Comparison of ENCODE assay signal across 29 cellular contexts in genomic region chr5:109168151-109168550, GRCh38.
"Had no signal": no experiment of that assay in that cellular context is flagged by ENCODE, and none has a peak within 500 bp of the region (broad histone marks: within the 10 kb centered on the region; RNA-seq: fewer than 3 reads in every experiment).

No MANE protein-coding gene starts in this region.

- H3K4me1 ChIP-seq: ascending aorta, breast epithelium, colonic mucosa had no signal

- H3K36me3 Mint-ChIP-seq: activated naive CD4-positive, alpha-beta T cell treated with anti-CD3 and anti-CD28 coated beads, Interleukin-2, amount 10 ng/mL, durations not matched to agents 7 days and 5 days; activated naive CD4-positive, alpha-beta T cell treated with anti-CD3 and anti-CD28 coated beads, Interleukin-2, amount 50 U/mL, for 72 hours; activated naive CD8-positive, alpha-beta T cell treated with anti-CD3 and anti-CD28 coated beads, Interleukin-2, amount 10 ng/mL, durations not matched to agents 7 days and 5 days had no signal

- DNase-seq: activated CD4-positive, alpha-beta memory T cell treated with anti-CD3 and anti-CD28 coated beads, Interleukin-2, amount 10 ng/mL, durations not matched to agents 7 days and 5 days; activated CD4-positive, alpha-beta T cell treated with anti-CD3 and anti-CD28 coated beads for 1 hour; activated CD4-positive, alpha-beta T cell treated with anti-CD3 and anti-CD28 coated beads for 4 hours; activated CD4-positive, alpha-beta T cell treated with anti-CD3 and anti-CD28 coated beads, Interleukin-2, amount 10 ng/mL, durations not matched to agents 7 days and 5 days; activated CD4-positive, alpha-beta T cell treated with anti-CD3 and anti-CD28 coated beads, Interleukin-2, amount 50 U/mL, for 4 hours; activated CD8-positive, alpha-beta memory T cell treated with anti-CD3 and anti-CD28 coated beads, Interleukin-2, amount 50 U/mL, for 48 hours; activated gamma-delta T cell; activated naive CD4-positive, alpha-beta T cell; activated naive CD4-positive, alpha-beta T cell treated with anti-CD3 and anti-CD28 coated beads, Interleukin-2, amount 10 ng/mL, durations not matched to agents 7 days and 5 days; activated naive CD8-positive, alpha-beta T cell treated with anti-CD3 and anti-CD28 coated beads, Interleukin-2, amount 10 ng/mL, durations not matched to agents 7 days and 5 days; activated T-cell treated with anti-CD3 and anti-CD28 coated beads for 4 hours; activated T-cell treated with anti-CD3 and anti-CD28 coated beads, Interleukin-2, amount 50 U/mL, for 24 hours; activated T-cell treated with anti-CD3 and anti-CD28 coated beads, Interleukin-2, amount 50 U/mL, for 72 hours; central memory CD4-positive, alpha-beta T cell; cerebellar nuclear complex; colonic mucosa; effector CD8-positive, alpha-beta T cell; foreskin fibroblast; heart left ventricle; T-cell; T1000 had no signal

- H3K4me3 ChIP-seq: ascending aorta, breast epithelium, cardiac muscle cell, colonic mucosa, heart left ventricle had no signal

- H3K4me3 Mint-ChIP-seq: activated CD4-positive, alpha-beta memory T cell treated with anti-CD3 and anti-CD28 coated beads, Interleukin-2, amount 10 ng/mL, durations not matched to agents 7 days and 5 days; activated CD4-positive, alpha-beta T cell treated with anti-CD3 and anti-CD28 coated beads, Interleukin-2, amount 10 ng/mL, durations not matched to agents 7 days and 5 days; activated naive CD4-positive, alpha-beta T cell treated with anti-CD3 and anti-CD28 coated beads, Interleukin-2, amount 10 ng/mL, durations not matched to agents 7 days and 5 days; activated naive CD8-positive, alpha-beta T cell treated with anti-CD3 and anti-CD28 coated beads, Interleukin-2, amount 10 ng/mL, durations not matched to agents 7 days and 5 days; activated T-cell treated with anti-CD3 and anti-CD28 coated beads, Interleukin-2, amount 50 U/mL, for 24 hours; activated T-cell treated with anti-CD3 and anti-CD28 coated beads, Interleukin-2, amount 50 U/mL, for 72 hours; brain; T-cell; T-helper 1 cell treated with Interleukin-12 subunit alpha and Interleukin-12 subunit beta and Interleukin-4 antibody, amounts not matched to agents 30 μg/mL and 1 μg/mL, for 36 hours; T-helper 2 cell treated with Interferon-gamma antibody and Interleukin-4, amounts not matched to agents 5 μg/mL and 100 μg/mL, for 36 hours had no signal

- H3K9me3 Mint-ChIP-seq: activated CD4-positive, alpha-beta memory T cell treated with anti-CD3 and anti-CD28 coated beads, Interleukin-2, amount 10 ng/mL, durations not matched to agents 7 days and 5 days; activated CD4-positive, alpha-beta T cell treated with anti-CD3 and anti-CD28 coated beads, Interleukin-2, amount 10 ng/mL, durations not matched to agents 7 days and 5 days; activated naive CD4-positive, alpha-beta T cell treated with anti-CD3 and anti-CD28 coated beads, Interleukin-2, amount 10 ng/mL, durations not matched to agents 7 days and 5 days; T-helper 1 cell treated with Interleukin-12 subunit alpha and Interleukin-12 subunit beta and Interleukin-4 antibody, amounts not matched to agents 30 μg/mL and 1 μg/mL, for 36 hours; T-helper 2 cell treated with Interferon-gamma antibody and Interleukin-4, amounts not matched to agents 5 μg/mL and 100 μg/mL, for 36 hours had no signal

- H3K27ac Mint-ChIP-seq: activated CD4-positive, alpha-beta memory T cell treated with anti-CD3 and anti-CD28 coated beads, Interleukin-2, amount 10 ng/mL, durations not matched to agents 7 days and 5 days; activated CD4-positive, alpha-beta T cell treated with anti-CD3 and anti-CD28 coated beads, Interleukin-2, amount 10 ng/mL, durations not matched to agents 7 days and 5 days; activated naive CD4-positive, alpha-beta T cell treated with anti-CD3 and anti-CD28 coated beads, Interleukin-2, amount 10 ng/mL, durations not matched to agents 7 days and 5 days; activated naive CD4-positive, alpha-beta T cell treated with anti-CD3 and anti-CD28 coated beads, Interleukin-2, amount 50 U/mL, for 72 hours; activated naive CD8-positive, alpha-beta T cell treated with anti-CD3 and anti-CD28 coated beads, Interleukin-2, amount 10 ng/mL, durations not matched to agents 7 days and 5 days; activated T-cell treated with anti-CD3 and anti-CD28 coated beads, Interleukin-2, amount 50 U/mL, for 24 hours; activated T-cell treated with anti-CD3 and anti-CD28 coated beads, Interleukin-2, amount 50 U/mL, for 72 hours; T-cell; T-helper 1 cell treated with Interleukin-12 subunit alpha and Interleukin-12 subunit beta and Interleukin-4 antibody, amounts not matched to agents 30 μg/mL and 1 μg/mL, for 36 hours; T-helper 2 cell treated with Interferon-gamma antibody and Interleukin-4, amounts not matched to agents 5 μg/mL and 100 μg/mL, for 36 hours had no signal

- H3K4me1 Mint-ChIP-seq: activated CD4-positive, alpha-beta memory T cell treated with anti-CD3 and anti-CD28 coated beads, Interleukin-2, amount 10 ng/mL, durations not matched to agents 7 days and 5 days; activated CD4-positive, alpha-beta T cell treated with anti-CD3 and anti-CD28 coated beads, Interleukin-2, amount 10 ng/mL, durations not matched to agents 7 days and 5 days; activated naive CD4-positive, alpha-beta T cell treated with anti-CD3 and anti-CD28 coated beads, Interleukin-2, amount 10 ng/mL, durations not matched to agents 7 days and 5 days; activated naive CD8-positive, alpha-beta T cell treated with anti-CD3 and anti-CD28 coated beads, Interleukin-2, amount 10 ng/mL, durations not matched to agents 7 days and 5 days; T-cell had no signal

- H3K27ac ChIP-seq: ascending aorta, breast epithelium, cardiac muscle cell, colonic mucosa, heart left ventricle had no signal

- H3K9me3 ChIP-seq: ascending aorta, breast epithelium, colonic mucosa, heart left ventricle had no signal

- H3K27me3 ChIP-seq: ascending aorta, breast epithelium, cardiac muscle cell, colonic mucosa, heart left ventricle had no signal

- ATAC-seq: activated naive CD4-positive, alpha-beta T cell treated with anti-CD3 and anti-CD28 coated beads, Interleukin-2, amount 50 U/mL, for 72 hours; activated T-cell treated with anti-CD3 and anti-CD28 coated beads, Interleukin-2, amount 50 U/mL, for 72 hours; esophagus mucosa; heart left ventricle; T-cell had no signal

- H3K36me3 ChIP-seq: ascending aorta, breast epithelium, cardiac muscle cell, colonic mucosa, heart left ventricle had no signal

- H3K27me3 Mint-ChIP-seq: activated CD4-positive, alpha-beta memory T cell treated with anti-CD3 and anti-CD28 coated beads, Interleukin-2, amount 10 ng/mL, durations not matched to agents 7 days and 5 days; activated CD4-positive, alpha-beta T cell treated with anti-CD3 and anti-CD28 coated beads, Interleukin-2, amount 10 ng/mL, durations not matched to agents 7 days and 5 days; activated naive CD4-positive, alpha-beta T cell treated with anti-CD3 and anti-CD28 coated beads, Interleukin-2, amount 10 ng/mL, durations not matched to agents 7 days and 5 days; activated naive CD8-positive, alpha-beta T cell treated with anti-CD3 and anti-CD28 coated beads, Interleukin-2, amount 10 ng/mL, durations not matched to agents 7 days and 5 days; activated T-cell treated with anti-CD3 and anti-CD28 coated beads, Interleukin-2, amount 50 U/mL, for 24 hours; brain; T-cell had no signal
